17 cellular contexts compared by ENCODE assay signal in genomic region chr10:132373241-132373955, GRCh38. TPM values are rescaled to one million over a fixed set of nuclear protein-coding genes. Genes with fewer than 3 reads are reported as not detected.
DNase-seq lines count a peak whose midpoint lies in the region; ATAC-seq and TF ChIP-seq lines count a peak whose summit lies in the region.
"Had no signal": no experiment of that assay in that cellular context is flagged by ENCODE, and none has a peak within 500 bp of the region (broad histone marks: within the 10 kb centered on the region; RNA-seq: fewer than 3 reads in every experiment).

No MANE protein-coding gene starts in this region.

- DNase-seq in natural killer cell treated with Interleukin-12 subunit alpha and Interleukin-12 subunit beta and Interleukin-15 and Interleukin-18, amount 100 ng/mL, for 72 hours (ENCODE audit: low spot score), result peak; percentile 48
- DNase-seq in natural killer cell (no peak), endothelial cell (ENCODE audit: low spot score) (no peak), osteoblast (ENCODE audit: insufficient read length, low spot score, missing footprints) (peak; percentile 60), NCI-H1436 treated with DMSO at 0.1 percent for 48 hours (lab: John Stamatoyannopoulos, UW) (no peak)
- DNase-seq in activated T-cell treated with anti-CD3 and anti-CD28 coated beads, Interleukin-2, amount 50 U/mL, for 4 hours, result no peak
- no peak for DNase-seq in activated naive CD8-positive, alpha-beta T cell treated with anti-CD3 and anti-CD28 coated beads, Interleukin-2, amount 50 U/mL, for 24 hours
- DNase-seq: AML-193; CD4-positive, alpha-beta memory T cell; DND-41; GDM1; KG1; NCI-H1092 treated with DMSO at 0.1 percent for 48 hours; NCI-H187; NCI-H446; NCI-H82; SHP77 treated with DMSO at 0.1 percent for 48 hours had no signal

- H3K4me1 ChIP-seq in osteoblast (ENCODE audit: insufficient read depth, low read length), result peaks cover 3% of the 10 kb centered on the region

- H4K20me1 ChIP-seq in osteoblast (ENCODE audit: insufficient read depth, low read length), result no peaks in the 10 kb centered on the region

- no peaks in the 10 kb centered on the region for H3K27me3 ChIP-seq in osteoblast (ENCODE audit: insufficient read depth, low read length)

- H3K27ac Mint-ChIP-seq in natural killer cell treated with Interleukin-12 subunit alpha and Interleukin-12 subunit beta and Interleukin-15 and Interleukin-18, amount 100 ng/mL, for 72 hours, result no peak overlapping the region
- H3K27ac Mint-ChIP-seq in natural killer cell (no peak overlapping the region), endothelial cell (ENCODE audit: unreplicated experiment) (peak overlapping the region; percentile 33)
- no peak overlapping the region for H3K27ac Mint-ChIP-seq in activated naive CD8-positive, alpha-beta T cell treated with anti-CD3 and anti-CD28 coated beads, Interleukin-2, amount 50 U/mL, for 24 hours

- no peak for TF ChIP-seq CTCF in natural killer cell (IDR thresholded peaks at IDR 0.05)
- TF ChIP-seq CTCF in endothelial cell (IDR thresholded peaks at IDR 0.05; ENCODE audit: unreplicated experiment), result no peak
- TF ChIP-seq CTCF in osteoblast (IDR thresholded peaks at IDR 0.05; ENCODE audit: extremely low read depth, low read depth, low read length), result no peak

- peaks cover 4 to 5% of the 10 kb centered on the region in 2 donors for H3K4me1 Mint-ChIP-seq in natural killer cell treated with Interleukin-12 subunit alpha and Interleukin-12 subunit beta and Interleukin-15 and Interleukin-18, amount 100 ng/mL, for 72 hours (ENCODE audit: low read depth in 2 of 2)
- peaks cover 6 to 14% of the 10 kb centered on the region in 2 donors for H3K4me1 Mint-ChIP-seq in natural killer cell
- H3K4me1 Mint-ChIP-seq in endothelial cell (ENCODE audit: unreplicated experiment), result peaks cover 18% of the 10 kb centered on the region
- H3K4me1 Mint-ChIP-seq in activated T-cell treated with anti-CD3 and anti-CD28 coated beads, Interleukin-2, amount 50 U/mL, for 4 hours (ENCODE audit: low read depth), result peaks cover 4% of the 10 kb centered on the region
- H3K4me1 Mint-ChIP-seq in activated naive CD8-positive, alpha-beta T cell treated with anti-CD3 and anti-CD28 coated beads, Interleukin-2, amount 50 U/mL, for 24 hours, result peaks cover 4% of the 10 kb centered on the region

- intact Hi-C loops in natural killer cell (cut with micrococcal nuclease), result no loop called here

- no peaks in the 10 kb centered on the region for H3K36me3 Mint-ChIP-seq in natural killer cell treated with Interleukin-12 subunit alpha and Interleukin-12 subunit beta and Interleukin-15 and Interleukin-18, amount 100 ng/mL, for 72 hours
- peaks cover 8% of the 10 kb centered on the region for H3K36me3 Mint-ChIP-seq in natural killer cell
- H3K36me3 Mint-ChIP-seq in endothelial cell (ENCODE audit: low read depth, unreplicated experiment), result peaks cover 13% of the 10 kb centered on the region
- H3K36me3 Mint-ChIP-seq in activated T-cell treated with anti-CD3 and anti-CD28 coated beads, Interleukin-2, amount 50 U/mL, for 4 hours (ENCODE audit: insufficient read depth), result peaks cover 4% of the 10 kb centered on the region
- no peaks in the 10 kb centered on the region for H3K36me3 Mint-ChIP-seq in activated naive CD8-positive, alpha-beta T cell treated with anti-CD3 and anti-CD28 coated beads, Interleukin-2, amount 50 U/mL, for 24 hours (ENCODE audit: low read depth)

- H3K9me3 Mint-ChIP-seq in natural killer cell treated with Interleukin-12 subunit alpha and Interleukin-12 subunit beta and Interleukin-15 and Interleukin-18, amount 100 ng/mL, for 72 hours, result no peaks in the 10 kb centered on the region
- H3K9me3 Mint-ChIP-seq in natural killer cell (no peaks in the 10 kb centered on the region), endothelial cell (ENCODE audit: unreplicated experiment) (no peaks in the 10 kb centered on the region)
- H3K9me3 Mint-ChIP-seq in activated T-cell treated with anti-CD3 and anti-CD28 coated beads, Interleukin-2, amount 50 U/mL, for 4 hours, result no peaks in the 10 kb centered on the region
- H3K9me3 Mint-ChIP-seq in activated naive CD8-positive, alpha-beta T cell treated with anti-CD3 and anti-CD28 coated beads, Interleukin-2, amount 50 U/mL, for 24 hours, result no peaks in the 10 kb centered on the region
- H3K9me3 Mint-ChIP-seq: CD4-positive, alpha-beta memory T cell had no signal

- no peak overlapping the region for H3K4me3 ChIP-seq in osteoblast (ENCODE audit: insufficient read depth, low read length)

- H3K4me2 ChIP-seq in osteoblast (ENCODE audit: insufficient read depth, low read length), result no peak overlapping the region

- no peak overlapping the region for H3K4me3 Mint-ChIP-seq in natural killer cell treated with Interleukin-12 subunit alpha and Interleukin-12 subunit beta and Interleukin-15 and Interleukin-18, amount 100 ng/mL, for 72 hours
- H3K4me3 Mint-ChIP-seq in natural killer cell (no peak overlapping the region), endothelial cell (ENCODE audit: unreplicated experiment) (no peak overlapping the region)
- no peak overlapping the region for H3K4me3 Mint-ChIP-seq in activated T-cell treated with anti-CD3 and anti-CD28 coated beads, Interleukin-2, amount 50 U/mL, for 4 hours
- H3K4me3 Mint-ChIP-seq in activated naive CD8-positive, alpha-beta T cell treated with anti-CD3 and anti-CD28 coated beads, Interleukin-2, amount 50 U/mL, for 24 hours, result no peak overlapping the region
- H3K4me3 Mint-ChIP-seq: CD4-positive, alpha-beta memory T cell had no signal

- H3K79me2 ChIP-seq in osteoblast (ENCODE audit: insufficient read depth, low read length), result no peaks in the 10 kb centered on the region

- ATAC-seq in natural killer cell treated with Interleukin-12 subunit alpha and Interleukin-12 subunit beta and Interleukin-15 and Interleukin-18, amount 100 ng/mL, for 72 hours, result no peak
- no peak for ATAC-seq in natural killer cell
- ATAC-seq in activated T-cell treated with anti-CD3 and anti-CD28 coated beads, Interleukin-2, amount 50 U/mL, for 4 hours, result no peak
- ATAC-seq in activated naive CD8-positive, alpha-beta T cell treated with anti-CD3 and anti-CD28 coated beads, Interleukin-2, amount 50 U/mL, for 24 hours, result no peak

- H3K9me3 ChIP-seq in osteoblast (ENCODE audit: low read depth, low read length), result no peaks in the 10 kb centered on the region

- no peak overlapping the region for H2AFZ ChIP-seq in osteoblast (ENCODE audit: low read length)

- no peaks in the 10 kb centered on the region for H3K36me3 ChIP-seq in osteoblast (ENCODE audit: insufficient read depth, low read length)

- H3K27ac ChIP-seq in osteoblast (ENCODE audit: low read depth, low read length), result no peak overlapping the region

- H3K27me3 Mint-ChIP-seq in natural killer cell treated with Interleukin-12 subunit alpha and Interleukin-12 subunit beta and Interleukin-15 and Interleukin-18, amount 100 ng/mL, for 72 hours, result peaks cover 0 to 2% of the 10 kb centered on the region in 2 donors
- H3K27me3 Mint-ChIP-seq in natural killer cell (ENCODE audit: low read depth in 2 of 2), result peaks cover 0 to 3% of the 10 kb centered on the region in 2 donors
- peaks cover 12% of the 10 kb centered on the region for H3K27me3 Mint-ChIP-seq in endothelial cell (ENCODE audit: unreplicated experiment)
- H3K27me3 Mint-ChIP-seq in activated T-cell treated with anti-CD3 and anti-CD28 coated beads, Interleukin-2, amount 50 U/mL, for 4 hours (ENCODE audit: low read depth), result no peaks in the 10 kb centered on the region
- H3K27me3 Mint-ChIP-seq in activated naive CD8-positive, alpha-beta T cell treated with anti-CD3 and anti-CD28 coated beads, Interleukin-2, amount 50 U/mL, for 24 hours, result peaks cover 2% of the 10 kb centered on the region
- H3K27me3 Mint-ChIP-seq: CD4-positive, alpha-beta memory T cell had no signal

RNA-seq across cellular contexts. Expression of gene PWWP2B, which starts 23.6 kb away (rescaled TPM):
- total RNA-seq in natural killer cell treated with Interleukin-12 subunit alpha and Interleukin-12 subunit beta and Interleukin-15 and Interleukin-18, amount 100 ng/mL, for 72 hours, result 10 to 100 TPM; 15.2 to 17.9 TPM
- 10 to 100 TPM; 23.7 to 29.5 (median 24.4) TPM for total RNA-seq in natural killer cell
- total RNA-seq in endothelial cell (ENCODE audit: unreplicated experiment), result 7.6 TPM
- 15.3 and 18.5 TPM in 2 replicates for total RNA-seq in osteoblast
- 1 to 10 TPM; 3.3 to 4.3 (median 4.1) TPM for total RNA-seq in activated T-cell treated with anti-CD3 and anti-CD28 coated beads, Interleukin-2, amount 50 U/mL, for 4 hours

RNA-seq across cellular contexts. Expression of gene LRRC27, which starts 41.4 kb away (rescaled TPM):
- 1 to 10 TPM; 6.5 to 8.5 TPM for total RNA-seq in natural killer cell treated with Interleukin-12 subunit alpha and Interleukin-12 subunit beta and Interleukin-15 and Interleukin-18, amount 100 ng/mL, for 72 hours
- total RNA-seq in natural killer cell (10 to 100 TPM in 1 of 3 donors, 1 to 10 TPM in 2; 8.1 to 22.5 (median 9.9) TPM), endothelial cell (ENCODE audit: unreplicated experiment) (11.1 TPM), osteoblast (11.2 and 13.4 TPM in 2 replicates)
- total RNA-seq in activated T-cell treated with anti-CD3 and anti-CD28 coated beads, Interleukin-2, amount 50 U/mL, for 4 hours, result 1 to 10 TPM in 2 of 3 donors, under 1 TPM in 1; 0.89 to 2.0 (median 1.1) TPM

Comparison
In these comparisons a context has a peak if more than half of its experiments do, and no peak if none do; other contexts are left out.
1. DNase-seq: peak in natural killer cell treated with Interleukin-12 subunit alpha and Interleukin-12 subunit beta and Interleukin-15 and Interleukin-18, amount 100 ng/mL, for 72 hours (single experiment) and osteoblast (single experiment); none in natural killer cell (single experiment), endothelial cell (single experiment), activated T-cell treated with anti-CD3 and anti-CD28 coated beads, Interleukin-2, amount 50 U/mL, for 4 hours (single experiment), NCI-H1436 treated with DMSO at 0.1 percent for 48 hours (single experiment) and activated naive CD8-positive, alpha-beta T cell treated with anti-CD3 and anti-CD28 coated beads, Interleukin-2, amount 50 U/mL, for 24 hours (single experiment).